ENCODE assay signal across 8 cellular contexts in the genomic region with DNA sequence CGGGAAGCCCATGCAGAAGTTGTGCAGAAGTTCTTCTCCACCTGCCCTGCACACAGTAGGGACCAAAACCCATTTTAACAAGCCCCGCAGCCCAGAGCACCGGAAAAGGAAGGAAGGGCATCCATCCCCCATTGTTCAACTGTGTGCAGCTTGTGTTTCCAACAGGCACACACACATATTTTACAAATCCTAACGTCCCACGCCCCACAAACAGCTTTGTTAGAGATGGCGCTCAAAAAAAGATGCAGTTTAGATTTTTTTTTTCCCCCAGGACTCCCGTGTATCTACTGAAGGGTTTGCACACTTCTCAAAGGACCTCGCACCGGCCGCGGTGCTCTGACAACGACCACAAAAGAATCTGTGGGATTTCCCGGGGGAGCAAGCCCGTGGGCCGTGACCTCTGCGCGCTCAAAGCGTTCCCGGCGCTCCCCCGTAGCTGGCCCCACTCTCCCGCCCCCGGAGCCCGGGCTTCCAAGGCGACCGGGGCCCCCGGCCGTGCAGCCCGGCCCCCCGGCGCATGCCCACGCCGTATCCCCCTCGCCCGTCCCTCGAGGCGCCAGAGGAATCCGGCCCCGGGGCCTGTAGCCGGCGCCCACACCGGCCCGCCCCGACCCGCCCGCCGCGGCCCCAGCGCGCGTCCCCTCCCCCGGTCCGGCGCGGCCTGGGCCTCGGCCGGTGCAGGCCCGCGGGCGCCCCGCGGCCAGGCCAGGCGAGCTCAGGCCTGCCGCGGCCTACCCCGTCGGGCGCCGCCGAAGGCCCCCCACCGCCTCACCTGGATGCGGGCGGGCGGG. TPM values are rescaled to one million over a fixed set of nuclear protein-coding genes. Genes with fewer than 3 reads are reported as not detected.
DNase-seq lines count a peak whose midpoint lies in the region; ATAC-seq and TF ChIP-seq lines count a peak whose summit lies in the region.

No MANE protein-coding gene starts in this region.

- TF ChIP-seq CTCF in epithelial cell of proximal tubule (conservative IDR thresholded peaks at IDR 0.05; ENCODE audit: low read depth, low read length): no peak
- TF ChIP-seq CTCF in neural crest cell (conservative IDR thresholded peaks at IDR 0.05): no peak

- H3K9me3 ChIP-seq in BLaER1 treated with 17β-estradiol and CSF1 and Interleukin-3, amounts not matched to agents 10 nM and 100 nM (replicated peaks in 1 of 11): no peaks in the 10 kb centered on the region

- no peaks in the 10 kb centered on the region for H3K9me3 Mint-ChIP-seq in neural crest cell

- H3K4me1 ChIP-seq in BLaER1 treated with 17β-estradiol and CSF1 and Interleukin-3, amounts not matched to agents 10 nM and 100 nM: peaks cover 46 to 59% (median 53%) of the 10 kb centered on the region in 10 experiments

- peak overlapping the region; percentile 71 to 95 (median 80) for H3K4me3 ChIP-seq in BLaER1 treated with 17β-estradiol and CSF1 and Interleukin-3, amounts not matched to agents 10 nM and 100 nM
- peak overlapping the region; percentile 75 for H3K4me3 ChIP-seq in epithelial cell of proximal tubule (ENCODE audit: low read depth, low read length)

- peaks cover 40% of the 10 kb centered on the region for H3K4me1 Mint-ChIP-seq in neural crest cell

- H3K27me3 Mint-ChIP-seq in neural crest cell (ENCODE audit: low read depth): no peaks in the 10 kb centered on the region

- H3K36me3 ChIP-seq in BLaER1 treated with 17β-estradiol and CSF1 and Interleukin-3, amounts not matched to agents 10 nM and 100 nM: peaks cover 12 to 39% (median 29%) of the 10 kb centered on the region in 11 experiments

- H3K27ac ChIP-seq in BLaER1 treated with 17β-estradiol and CSF1 and Interleukin-3, amounts not matched to agents 10 nM and 100 nM: peak overlapping the region; percentile 48 to 93 (median 83); a peak in 21 of 22 replicates

- peaks cover 49 to 53% (median 52%) of the 10 kb centered on the region in 11 experiments for H4K20me1 ChIP-seq in BLaER1 treated with 17β-estradiol and CSF1 and Interleukin-3, amounts not matched to agents 10 nM and 100 nM

- peak overlapping the region; percentile 99 for H3K27ac Mint-ChIP-seq in neural crest cell (ENCODE audit: unreplicated experiment)

- DNase-seq in activated CD4-positive, alpha-beta T cell treated with anti-CD3 and anti-CD28 coated beads for 48 hours: peak; percentile 31
- DNase-seq in epithelial cell of proximal tubule (ENCODE audit: low read depth) (no peak), neural crest cell (ENCODE audit: low read depth, low spot score) (peak; percentile 9), NCI-H510A treated with DMSO at 0.1 percent for 48 hours (lab: John Stamatoyannopoulos, UW) (no peak)

- H3K9ac ChIP-seq in BLaER1 treated with 17β-estradiol and CSF1 and Interleukin-3, amounts not matched to agents 10 nM and 100 nM: peak overlapping the region; percentile 84 to 93 (median 89)

- no peaks in the 10 kb centered on the region for H3K27me3 ChIP-seq in BLaER1 treated with 17β-estradiol and CSF1 and Interleukin-3, amounts not matched to agents 10 nM and 100 nM

- peak overlapping the region; percentile 95 for H3K4me3 Mint-ChIP-seq in neural crest cell

- ATAC-seq in GM19438 (IDR thresholded peaks at IDR 0.05; ENCODE audit: low read depth, unreplicated experiment) (peak; percentile 13), HG03565 (IDR thresholded peaks at IDR 0.05; ENCODE audit: unreplicated experiment) (peak; percentile 21), GM18519 (IDR thresholded peaks at IDR 0.05; ENCODE audit: low FRiP score, unreplicated experiment) (no peak)

- peaks cover 2% of the 10 kb centered on the region for H3K36me3 Mint-ChIP-seq in neural crest cell (ENCODE audit: low read depth)

- peak overlapping the region; percentile 82 to 98 (median 91) for H3K4me2 ChIP-seq in BLaER1 treated with 17β-estradiol and CSF1 and Interleukin-3, amounts not matched to agents 10 nM and 100 nM

RNA-seq across cellular contexts. Expression of gene ELAVL1, which starts 0.5 kb away (rescaled TPM):
- 28.6 and 69.6 TPM in 2 replicates for total RNA-seq in epithelial cell of proximal tubule
- 209 and 211 TPM in 2 replicates for total RNA-seq in neural crest cell

RNA-seq across cellular contexts. Expression of gene CCL25, which starts 47.6 kb away (rescaled TPM):
- total RNA-seq in epithelial cell of proximal tubule (not detected in 2 replicates), neural crest cell (not detected in 2 replicates)

Comparison
In these comparisons a context has a peak if more than half of its experiments do, and no peak if none do; other contexts are left out.
1. DNase-seq: peak in activated CD4-positive, alpha-beta T cell treated with anti-CD3 and anti-CD28 coated beads for 48 hours (single experiment) and neural crest cell (single experiment); none in epithelial cell of proximal tubule (single experiment) and NCI-H510A treated with DMSO at 0.1 percent for 48 hours (single experiment).